In the genomic region with DNA sequence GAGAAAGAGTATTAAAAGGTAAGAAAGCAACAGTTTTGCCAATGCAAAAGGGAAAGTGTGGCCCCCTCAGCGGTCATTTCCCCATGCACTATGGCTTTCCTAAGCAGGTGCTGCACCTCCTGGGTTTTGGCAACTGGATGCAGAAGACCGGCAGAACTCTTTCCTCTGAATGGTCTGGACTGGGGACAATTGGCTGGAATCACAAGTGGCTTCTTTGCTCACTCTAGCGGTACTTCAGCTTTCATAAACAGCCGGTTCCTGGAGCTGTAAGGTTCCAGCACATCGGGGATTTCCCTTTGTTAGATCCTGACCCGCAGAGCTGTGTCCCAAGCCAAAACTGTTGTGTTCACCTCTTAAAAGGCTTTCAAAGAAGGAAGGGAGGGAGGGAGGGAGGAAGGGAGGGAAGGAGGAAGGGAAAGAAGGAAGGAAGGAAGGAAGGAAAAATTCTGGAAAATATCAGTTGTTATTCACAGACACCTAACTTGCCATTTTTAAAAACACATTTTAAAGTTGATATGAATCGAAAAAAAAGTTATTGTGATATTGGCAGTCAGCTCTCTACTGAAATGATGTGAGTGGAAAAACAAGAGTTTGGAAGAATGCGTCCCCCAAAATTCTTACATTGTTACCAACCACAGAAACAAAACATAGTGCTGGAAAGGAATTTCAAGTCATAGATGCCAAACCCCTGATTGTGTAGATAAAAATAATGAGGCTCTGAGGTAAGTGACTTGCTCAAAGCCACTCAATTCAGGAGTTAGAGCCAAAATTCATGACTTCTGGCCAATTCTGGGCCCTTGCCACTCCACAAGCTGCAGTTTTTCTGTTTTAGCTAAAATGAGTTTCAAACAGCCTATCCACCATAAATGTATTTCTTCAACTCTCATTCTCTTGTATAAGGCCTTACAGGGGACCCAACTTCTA, we compare ENCODE assay signal across 8 cellular contexts.
A peak's percentile ranks its signal among the peaks of the same experiment; 100 is the strongest.
DNase-seq lines count a peak whose midpoint lies in the region; ATAC-seq, FAIRE-seq and TF ChIP-seq lines count a peak whose summit lies in the region.

No MANE protein-coding gene starts in this region.

- TF ChIP-seq CTCF in GM12878 (IDR thresholded peaks at IDR 0.05 in 2 of 3, conservative IDR thresholded peaks at IDR 0.05 in 1 of 3; ENCODE audit: control insufficient read depth in 2 of 3, extremely low read depth in 1 of 3, insufficient read depth in 1 of 3, low read depth in 3 of 3, low read length in 3 of 3) (no peak), keratinocyte (optimal IDR thresholded peaks at IDR 0.05 in 1 of 3, IDR thresholded peaks at IDR 0.05 in 1 of 3, conservative IDR thresholded peaks at IDR 0.05 in 1 of 3; ENCODE audit: extremely low read depth in 1 of 3, insufficient read depth in 2 of 3, low read length in 3 of 3) (no peak), thyroid gland (IDR thresholded peaks at IDR 0.05) (no peak)

- no TSS peak for BruUV-seq in GM12878 (replicated peaks; lab: Mats Ljungman, UMichigan)

- SMC1A ChIA-PET in GM12878 (lab: Charles Lee; ENCODE audit: uncharacterized antibody, unreplicated experiment): interaction anchor here (0.8 to 2.1 kb wide), 8 partner anchors 46 to 505 kb away, joined by 3 to 16 read pairs (median 3); no protein-coding TSS in a partner anchor

- POLR2A ChIA-PET in GM12878 (lab: Charles Lee): no interaction called here

- H3K4me3 ChIP-seq in GM12878 (no peak overlapping the region), keratinocyte (ENCODE audit: control insufficient read depth in 2 of 3, extremely low read depth in 1 of 3, insufficient read depth in 2 of 3, low read depth in 1 of 3, low read length in 3 of 3) (peak overlapping the region; percentile 47 to 66 (median 51)), thyroid gland (replicated peaks in 1 of 3) (no peak overlapping the region)

- H2AFZ ChIP-seq in GM12878 (ENCODE audit: control insufficient read depth, low read depth, low read length) (no peak overlapping the region), keratinocyte (ENCODE audit: control insufficient read depth, low read length) (no peak overlapping the region)

- H3K27ac ChIP-seq in GM12878 (ENCODE audit: control insufficient read depth, insufficient read depth): no peak overlapping the region
- H3K27ac ChIP-seq in keratinocyte (ENCODE audit: control insufficient read depth, insufficient read depth, low read length): peak overlapping the region; percentile 92
- peak overlapping the region in 2 of 3 donors; percentile 51 to 57 for H3K27ac ChIP-seq in thyroid gland

- no peak overlapping the region for H3K9ac ChIP-seq in GM12878 (ENCODE audit: control insufficient read depth, insufficient read depth, low read length)
- H3K9ac ChIP-seq in keratinocyte (ENCODE audit: control insufficient read depth, extremely low read depth, insufficient read depth, low read length): peak overlapping the region; percentile 88

- H3K4me2 ChIP-seq in GM12878 (ENCODE audit: control insufficient read depth, insufficient read depth): no peak overlapping the region
- peak overlapping the region; percentile 77 for H3K4me2 ChIP-seq in keratinocyte (ENCODE audit: control insufficient read depth, extremely low read depth, insufficient read depth, low read depth, low read length)

- 56% methylated on average over 8 of the region's 8 CpGs for WGBS in GM12878 (ENCODE audit: insufficient coverage, insufficient replicate concordance, low lambda C conversion rate, missing lambda C conversion rate)
- 11 to 14% methylated on average over 8 of the region's 8 CpGs for WGBS in thyroid gland, 2 donors

- in situ Hi-C loops in GM12878 (cut with MboI): loop anchor here (5.0 kb wide), 1 partner anchor 484 kb away; no protein-coding TSS in a partner anchor

- H3K36me3 ChIP-seq in GM12878 (ENCODE audit: control insufficient read depth in 2 of 2, insufficient read depth in 2 of 2, low read length in 1 of 2) (no peaks in the 10 kb centered on the region), keratinocyte (ENCODE audit: control insufficient read depth in 2 of 2, extremely low read depth in 1 of 2, insufficient read depth in 2 of 2, low read length in 2 of 2) (peaks cover 0 to 3% of the 10 kb centered on the region in 2 experiments), thyroid gland (no peaks in the 10 kb centered on the region)

- no peak for FAIRE-seq in GM12878 (lab: Jason Lieb, UNC)
- peak; percentile 84 for FAIRE-seq in keratinocyte (lab: Jason Lieb, UNC)

- H3K9me3 ChIP-seq in GM12878 (replicated peaks; ENCODE audit: control insufficient read depth, insufficient read depth, low read length): no peaks in the 10 kb centered on the region
- no peaks in the 10 kb centered on the region for H3K9me3 ChIP-seq in keratinocyte (ENCODE audit: control insufficient read depth, low read depth, low read length)
- no peaks in the 10 kb centered on the region for H3K9me3 ChIP-seq in thyroid gland

- dilution Hi-C loops in keratinocyte (cut with MboI; ENCODE audit: extremely low pct_ligation_motif_present, low sequenced_read_pairs): no loop called here

- no peaks in the 10 kb centered on the region for H3K4me1 ChIP-seq in GM12878 (ENCODE audit: control insufficient read depth, insufficient read depth, low read length)
- H3K4me1 ChIP-seq in keratinocyte (ENCODE audit: control insufficient read depth, extremely low read depth, insufficient read depth, low read length): peaks cover 59% of the 10 kb centered on the region
- H3K4me1 ChIP-seq in thyroid gland: peaks cover 15 to 16% of the 10 kb centered on the region in 2 donors

- TF ChIP-seq RAD21 in GM12878 (IDR thresholded peaks at IDR 0.05; ENCODE audit: insufficient read depth, low read depth, low read length): no peak

- H3K27me3 ChIP-seq in GM12878 (replicated peaks in 1 of 2; ENCODE audit: control insufficient read depth in 2 of 2, insufficient read depth in 2 of 2, low read length in 1 of 2): peaks cover 0 to 1% of the 10 kb centered on the region in 2 experiments; a peak in 1 of 4 replicates
- H3K27me3 ChIP-seq in keratinocyte (ENCODE audit: control insufficient read depth, extremely low read depth, insufficient read depth, low read length): no peaks in the 10 kb centered on the region
- no peaks in the 10 kb centered on the region for H3K27me3 ChIP-seq in thyroid gland

- no peak for TF ChIP-seq EP300 in GM12878 (IDR thresholded peaks at IDR 0.05; ENCODE audit: borderline replicate concordance in 1 of 2, control insufficient read depth in 1 of 2, low read depth in 2 of 2, low read length in 2 of 2)

- ATAC-seq in GM12878 (peak; percentile 49), HG03378 (IDR thresholded peaks at IDR 0.05; ENCODE audit: unreplicated experiment) (no peak)

- H3K79me2 ChIP-seq in GM12878 (ENCODE audit: control insufficient read depth, insufficient read depth, low read length): no peaks in the 10 kb centered on the region
- peaks cover 12% of the 10 kb centered on the region for H3K79me2 ChIP-seq in keratinocyte (ENCODE audit: control insufficient read depth, insufficient read depth, low read length)

- CTCF ChIA-PET in GM12878 (lab: Yijun Ruan, JAX): interaction anchor here (0.9 to 3.0 kb wide), 19 partner anchors 9 to 650 kb away, joined by 3 to 38 read pairs (median 5); no protein-coding TSS in a partner anchor

- no peaks in the 10 kb centered on the region for H3K9me1 ChIP-seq in keratinocyte (ENCODE audit: control insufficient read depth, extremely low read depth, insufficient read depth, low read length)

- intact Hi-C loops in GM12878 (cut with micrococcal nuclease; ENCODE audit: unreplicated experiment): loop anchor here (5.0 kb wide), 1 partner anchor 379 kb away; no protein-coding TSS in a partner anchor
- intact Hi-C loops in thyroid gland (cut with DNase I): loop anchor here (10.0 kb wide), 1 partner anchor 271 kb away; no protein-coding TSS in a partner anchor

- DNase-seq in NCI-H2227 (lab: John Stamatoyannopoulos, UW; ENCODE audit: unreplicated experiment) (peak; percentile 6), NCI-H2227 treated with DMSO at 0.1 percent for 48 hours (lab: John Stamatoyannopoulos, UW) (no peak), GM12878 (ENCODE audit: low read depth, low spot score) (no peak), keratinocyte (ENCODE audit: low read depth, low spot score) (no peak), thyroid gland (peak; percentile 89 to 91), globus pallidus (ENCODE audit: low spot score) (no peak), epidermal melanocyte (ENCODE audit: insufficient read length, low spot score) (no peak)

- TF ChIP-seq POLR2A in GM12878 (IDR thresholded peaks at IDR 0.05; ENCODE audit: low read depth, low read length): no peak
- no peak for TF ChIP-seq POLR2A in thyroid gland (IDR thresholded peaks at IDR 0.05)

- H4K20me1 ChIP-seq in GM12878 (ENCODE audit: control insufficient read depth, insufficient read depth) (no peaks in the 10 kb centered on the region), keratinocyte (ENCODE audit: control insufficient read depth, extremely low read depth, insufficient read depth, low read length) (no peaks in the 10 kb centered on the region)

- RAD21 ChIA-PET in GM12878 (lab: Charles Lee; ENCODE audit: unreplicated experiment): interaction anchor here (0.6 to 2.8 kb wide), 11 partner anchors 47 to 712 kb away, joined by 3 to 41 read pairs (median 5); no protein-coding TSS in a partner anchor

TF ChIP-seq in GM12878, 131 proteins besides CTCF, POLR2A, EP300 and RAD21 (continues in another document):
- TF ChIP-seq MEF2A (IDR thresholded peaks at IDR 0.05; ENCODE audit: insufficient read depth, low read depth, low read length) (no peak), ZBED1 (IDR thresholded peaks at IDR 0.05; ENCODE audit: borderline replicate concordance) (no peak)

Comparison
In these comparisons a context has a peak if more than half of its experiments do, and no peak if none do; other contexts are left out.
1. DNase-seq: peak in NCI-H2227 (single experiment) and thyroid gland (2 of 2); none in NCI-H2227 treated with DMSO at 0.1 percent for 48 hours (single experiment), GM12878 (single experiment), keratinocyte (single experiment), globus pallidus (single experiment) and epidermal melanocyte (single experiment).
2. H3K4me3 ChIP-seq: peak in keratinocyte (3 of 3); none in GM12878 (single experiment) and thyroid gland (0 of 3).